7 cellular contexts compared by ENCODE assay signal in the genomic region with DNA sequence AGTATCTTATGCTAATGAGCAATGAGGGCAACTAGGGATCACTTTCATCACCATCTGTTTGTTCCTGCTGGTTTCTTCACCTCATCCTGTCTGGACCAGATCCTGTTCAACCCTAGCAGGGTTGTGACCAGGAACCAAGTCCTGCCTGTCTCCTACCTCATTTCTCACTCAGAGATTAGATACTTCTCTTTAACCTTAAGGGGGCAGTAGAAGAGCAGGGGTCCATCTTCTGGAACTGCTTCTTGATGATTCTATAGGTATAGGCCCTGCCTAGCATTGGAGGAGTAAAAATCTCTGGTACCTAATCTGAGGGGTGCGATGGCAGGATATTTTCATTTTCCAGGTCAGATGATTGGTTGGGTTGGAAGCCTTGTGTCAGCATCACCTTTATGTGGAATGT.
DNase-seq lines count a peak whose midpoint lies in the region; FAIRE-seq and TF ChIP-seq lines count a peak whose summit lies in the region.
"Not testable (repeated sequence)": the region's sequence is repeated elsewhere in the genome, so short reads cannot be mapped to it uniquely, and the experiment has no call there.

No MANE protein-coding gene starts in this region.

- BruUV-seq in endothelial cell of umbilical vein (replicated peaks; lab: Mats Ljungman, UMichigan), result not testable (repeated sequence)

- not testable (repeated sequence) for H3K9me2 ChIP-seq in OCI-LY1 (ENCODE audit: low read depth, low read length)

- FAIRE-seq in GM19239 (lab: Jason Lieb, UNC) (peak; percentile 86), endothelial cell of umbilical vein (lab: Jason Lieb, UNC) (peak; percentile 56)

- H3K27ac ChIP-seq in OCI-LY1 (ENCODE audit: low read depth, low read length, poor library complexity, severe bottlenecking); VCaP; endothelial cell of umbilical vein (ENCODE audit: insufficient read depth, low read depth, low read length): not testable (repeated sequence)

- not testable (repeated sequence) for H3K79me2 ChIP-seq in OCI-LY1 (ENCODE audit: insufficient read depth, low read length); endothelial cell of umbilical vein (ENCODE audit: control insufficient read depth, insufficient read depth, low read length)

- H3K4me3 ChIP-seq in OCI-LY1 (ENCODE audit: low read depth, low read length, poor library complexity, severe bottlenecking); endothelial cell of umbilical vein (replicated peaks in 1 of 3; ENCODE audit: insufficient read depth in 1 of 3, low read depth in 1 of 3, low read length in 3 of 3): not testable (repeated sequence)

- peak; percentile 25; the same call in 1 of the 2 replicates for TF ChIP-seq CTCF in OCI-LY1 (IDR thresholded peaks at IDR 0.05; ENCODE audit: low read length)
- TF ChIP-seq CTCF in VCaP (conservative IDR thresholded peaks at IDR 0.05), result peak; percentile 28; the same call in 1 of the 2 replicates
- not testable (repeated sequence) for TF ChIP-seq CTCF in endothelial cell of umbilical vein (IDR thresholded peaks at IDR 0.05; ENCODE audit: extremely low read depth in 1 of 2, insufficient read depth in 1 of 2, low read depth in 1 of 2, low read length in 2 of 2)

- not testable (repeated sequence) for H3K9me3 ChIP-seq in OCI-LY1 (ENCODE audit: low read length); endothelial cell of umbilical vein (replicated peaks; ENCODE audit: control insufficient read depth, insufficient read depth, low read length)

- not testable (repeated sequence) for H4K20me1 ChIP-seq in OCI-LY1 (ENCODE audit: insufficient read depth, low read length); endothelial cell of umbilical vein (replicated peaks; ENCODE audit: control insufficient read depth, extremely low read depth, insufficient read depth, low read length)

- H2AFZ ChIP-seq in OCI-LY1 (ENCODE audit: low read length); endothelial cell of umbilical vein (ENCODE audit: low read depth, low read length): not testable (repeated sequence)

- TF ChIP-seq POLR2A in endothelial cell of umbilical vein (IDR thresholded peaks at IDR 0.05; ENCODE audit: low read depth, low read length), result not testable (repeated sequence)

- H3K36me3 ChIP-seq in OCI-LY1 (ENCODE audit: insufficient read depth, low read length); endothelial cell of umbilical vein (ENCODE audit: control insufficient read depth in 2 of 2, extremely low read depth in 1 of 2, insufficient read depth in 2 of 2, low read length in 2 of 2): not testable (repeated sequence)

- not testable (repeated sequence) for H3K9ac ChIP-seq in OCI-LY1 (ENCODE audit: low read length); endothelial cell of umbilical vein (replicated peaks; ENCODE audit: extremely low read depth, insufficient read depth, low read length)

- CTCF ChIA-PET in endothelial cell of umbilical vein (lab: Charles Lee), result not testable (repeated sequence)

- dilution Hi-C loops in endothelial cell of umbilical vein (cut with MboI; ENCODE audit: extremely low pct_ligation_motif_present, low sequenced_read_pairs), result not testable (repeated sequence)

- POLR2A ChIA-PET in endothelial cell of umbilical vein (lab: Charles Lee), result not testable (repeated sequence)

- DNase-seq in A172 (ENCODE audit: low spot score) (peak; percentile 47), HT1080 (ENCODE audit: low read depth) (peak; percentile 21), NCI-H2171 (lab: John Stamatoyannopoulos, UW) (peak; percentile 0), endothelial cell of umbilical vein (ENCODE audit: low read depth, low spot score) (peak; percentile 13)
- DNase-seq in GM19239 (ENCODE audit: insufficient read length, low spot score), result not testable (repeated sequence)

- not testable (repeated sequence) for H3F3A ChIP-seq in OCI-LY1 (ENCODE audit: insufficient read depth, low read length)

- not testable (repeated sequence) for H3K27me3 ChIP-seq in OCI-LY1 (ENCODE audit: insufficient read depth, low read length); endothelial cell of umbilical vein (ENCODE audit: control insufficient read depth in 2 of 2, insufficient read depth in 2 of 2, low read length in 2 of 2)

- not testable (repeated sequence) for H3K9me1 ChIP-seq in endothelial cell of umbilical vein (replicated peaks; ENCODE audit: control insufficient read depth, extremely low read depth, insufficient read depth, low read length)

- intact Hi-C loops in endothelial cell of umbilical vein (cut with micrococcal nuclease), result not testable (repeated sequence)

- not testable (repeated sequence) for H3K4me1 ChIP-seq in OCI-LY1 (ENCODE audit: insufficient read depth, low read length, severe bottlenecking); endothelial cell of umbilical vein (ENCODE audit: control insufficient read depth, extremely low read depth, insufficient read depth, low read length)

- H3K4me2 ChIP-seq in OCI-LY1 (ENCODE audit: low read length); endothelial cell of umbilical vein (ENCODE audit: insufficient read depth, low read length): not testable (repeated sequence)
